ENCODE assay signal across 1 cellular context in the genomic region with DNA sequence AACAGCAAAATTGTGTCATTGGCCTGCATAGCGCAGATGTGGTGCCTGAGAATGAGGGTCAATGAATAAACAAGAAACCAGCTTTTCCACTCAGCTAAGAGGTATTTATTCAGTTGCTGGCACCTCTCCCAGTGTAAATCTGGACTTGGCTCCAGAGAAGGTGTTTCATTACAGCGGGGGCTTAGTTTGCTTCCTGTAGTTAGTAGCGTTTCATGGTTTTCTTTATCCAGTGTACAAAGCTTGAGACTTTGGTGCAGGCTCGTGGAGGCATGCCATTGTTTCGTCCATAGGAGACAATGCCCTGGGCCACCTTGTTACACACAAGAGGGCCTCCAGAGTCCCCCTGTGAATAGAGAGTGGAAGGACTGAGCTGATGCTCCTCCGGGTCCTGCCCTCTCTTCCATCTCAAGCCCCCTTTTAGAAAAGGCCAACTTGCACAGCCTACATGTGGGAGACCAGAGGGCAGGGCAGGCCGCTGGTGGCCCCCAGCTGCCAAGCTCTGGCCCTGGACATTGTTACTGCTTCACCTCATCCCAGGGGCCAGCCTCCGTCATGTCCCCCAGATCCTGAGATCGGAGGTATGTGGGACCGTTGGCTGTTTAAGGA.
TF ChIP-seq lines count a peak whose summit lies in the region.

No MANE protein-coding gene starts in this region.

TF ChIP-seq in IMR-90, 13 proteins besides CTCF, POLR2A, EP300 and RAD21 (continued from another document):
- no peak for TF ChIP-seq RCOR1 (IDR thresholded peaks at IDR 0.05; ENCODE audit: insufficient replicate concordance, low read length)
- TF ChIP-seq, protein P1, sequence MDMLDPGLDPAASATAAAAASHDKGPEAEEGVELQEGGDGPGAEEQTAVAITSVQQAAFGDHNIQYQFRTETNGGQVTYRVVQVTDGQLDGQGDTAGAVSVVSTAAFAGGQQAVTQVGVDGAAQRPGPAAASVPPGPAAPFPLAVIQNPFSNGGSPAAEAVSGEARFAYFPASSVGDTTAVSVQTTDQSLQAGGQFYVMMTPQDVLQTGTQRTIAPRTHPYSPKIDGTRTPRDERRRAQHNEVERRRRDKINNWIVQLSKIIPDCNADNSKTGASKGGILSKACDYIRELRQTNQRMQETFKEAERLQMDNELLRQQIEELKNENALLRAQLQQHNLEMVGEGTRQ (IDR thresholded peaks at IDR 0.05; ENCODE audit: low read depth, low read length), result no peak
- no peak for TF ChIP-seq MAFK (IDR thresholded peaks at IDR 0.05; ENCODE audit: low read depth, low read length)
- no peak for TF ChIP-seq CHD1 (IDR thresholded peaks at IDR 0.05; ENCODE audit: low read depth, low read length)
- no peak for TF ChIP-seq NFE2L2 (IDR thresholded peaks at IDR 0.05; ENCODE audit: low read depth, low read length)
- TF ChIP-seq, protein P2, sequence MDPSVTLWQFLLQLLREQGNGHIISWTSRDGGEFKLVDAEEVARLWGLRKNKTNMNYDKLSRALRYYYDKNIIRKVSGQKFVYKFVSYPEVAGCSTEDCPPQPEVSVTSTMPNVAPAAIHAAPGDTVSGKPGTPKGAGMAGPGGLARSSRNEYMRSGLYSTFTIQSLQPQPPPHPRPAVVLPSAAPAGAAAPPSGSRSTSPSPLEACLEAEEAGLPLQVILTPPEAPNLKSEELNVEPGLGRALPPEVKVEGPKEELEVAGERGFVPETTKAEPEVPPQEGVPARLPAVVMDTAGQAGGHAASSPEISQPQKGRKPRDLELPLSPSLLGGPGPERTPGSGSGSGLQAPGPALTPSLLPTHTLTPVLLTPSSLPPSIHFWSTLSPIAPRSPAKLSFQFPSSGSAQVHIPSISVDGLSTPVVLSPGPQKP (IDR thresholded peaks at IDR 0.05; ENCODE audit: borderline replicate concordance, low read depth, low read length), result no peak
